In genomic region chr11:112113539-112114457, GRCh38 we compare ENCODE assay signal across 8 cellular contexts. TPM values are rescaled to one million over a fixed set of nuclear protein-coding genes. Genes with fewer than 3 reads are reported as not detected.
DNase-seq lines count a peak whose midpoint lies in the region; ATAC-seq, FAIRE-seq and TF ChIP-seq lines count a peak whose summit lies in the region.

No MANE protein-coding gene starts in this region.

- no peaks in the 10 kb centered on the region for H3K79me2 ChIP-seq in Loucy (ENCODE audit: insufficient read depth, low read length)
- no peaks in the 10 kb centered on the region for H3K79me2 ChIP-seq in endothelial cell of umbilical vein (ENCODE audit: control insufficient read depth, insufficient read depth, low read length)

- H3K4me3 ChIP-seq in Loucy (ENCODE audit: low read length, poor library complexity, severe bottlenecking) (no peak overlapping the region), endothelial cell of umbilical vein (replicated peaks in 1 of 3; ENCODE audit: insufficient read depth in 1 of 3, low read depth in 1 of 3, low read length in 3 of 3) (no peak overlapping the region), mucosa of descending colon (no peak overlapping the region)

- H3K9ac ChIP-seq in Loucy (ENCODE audit: low read depth, low read length, poor library complexity, severe bottlenecking), result no peak overlapping the region
- H3K9ac ChIP-seq in endothelial cell of umbilical vein (replicated peaks; ENCODE audit: extremely low read depth, insufficient read depth, low read length), result no peak overlapping the region

- no peak overlapping the region for H3K27ac ChIP-seq in endothelial cell of umbilical vein (ENCODE audit: insufficient read depth, low read depth, low read length)

- BruUV-seq in endothelial cell of umbilical vein (replicated peaks; lab: Mats Ljungman, UMichigan), result no TSS peak

- H3K4me1 ChIP-seq in Loucy (ENCODE audit: insufficient read depth, low read length, poor library complexity, severe bottlenecking) (no peaks in the 10 kb centered on the region), endothelial cell of umbilical vein (ENCODE audit: control insufficient read depth, extremely low read depth, insufficient read depth, low read length) (no peaks in the 10 kb centered on the region), mucosa of descending colon (ENCODE audit: low read depth) (no peaks in the 10 kb centered on the region)

- CTCF ChIA-PET in endothelial cell of umbilical vein (lab: Charles Lee), result interaction anchor here (0.5 to 6.6 kb wide), 41 partner anchors 8 to 1709 kb away, joined by 3 to 150 read pairs (median 4); partner anchors contain the start of genes BCO2, IL18, SDHD and TIMM8B

- intact Hi-C loops in endothelial cell of umbilical vein (cut with micrococcal nuclease), result loop anchor here (1.0 kb wide), 4 partner anchors 44 to 167 kb away; partner anchors contain the start of gene BCO2
- intact Hi-C loops in mucosa of descending colon (cut with DNase I, micrococcal nuclease), result loop anchor here (10.0 kb wide), 1 partner anchor 61 kb away; the partner anchor contains the start of gene BCO2 (in 2 of the 2)

- dilution Hi-C loops in endothelial cell of umbilical vein (cut with MboI; ENCODE audit: extremely low pct_ligation_motif_present, low sequenced_read_pairs), result no loop called here

- TF ChIP-seq POLR2A in endothelial cell of umbilical vein (IDR thresholded peaks at IDR 0.05; ENCODE audit: low read depth, low read length) (no peak), GM12892 (IDR thresholded peaks at IDR 0.05; ENCODE audit: low read depth, low read length) (no peak)

- no peak overlapping the region for H3K4me2 ChIP-seq in Loucy (ENCODE audit: low read depth, low read length, poor library complexity, severe bottlenecking)
- H3K4me2 ChIP-seq in endothelial cell of umbilical vein (ENCODE audit: insufficient read depth, low read length), result no peak overlapping the region

- no peak overlapping the region for H2AFZ ChIP-seq in Loucy (ENCODE audit: low read length)
- H2AFZ ChIP-seq in endothelial cell of umbilical vein (ENCODE audit: low read depth, low read length), result no peak overlapping the region

- DNase-seq in NCI-H1436 (lab: John Stamatoyannopoulos, UW) (peak; percentile 60), NCI-H1436 treated with DMSO at 0.1 percent for 48 hours (lab: John Stamatoyannopoulos, UW) (no peak), RPMI7951 (ENCODE audit: low read depth) (peak; percentile 71), endothelial cell of umbilical vein (ENCODE audit: low read depth, low spot score) (peak; percentile 39), mucosa of descending colon (no peak), GM12892 (ENCODE audit: insufficient read length) (no peak)
- DNase-seq in activated CD8-positive, alpha-beta memory T cell treated with anti-CD3 and anti-CD28 coated beads for 24 hours, result no peak

- ATAC-seq in mucosa of descending colon, result peak; percentile 87

- POLR2A ChIA-PET in endothelial cell of umbilical vein (lab: Charles Lee), result interaction anchor here (0.7 kb wide), 1 partner anchor 243 kb away, joined by 11 read pairs; the partner anchor contains the start of gene ALG9

- no peaks in the 10 kb centered on the region for H3K9me1 ChIP-seq in endothelial cell of umbilical vein (replicated peaks; ENCODE audit: control insufficient read depth, extremely low read depth, insufficient read depth, low read length)

- H3K36me3 ChIP-seq in Loucy (ENCODE audit: insufficient read depth, low read length) (no peaks in the 10 kb centered on the region), endothelial cell of umbilical vein (ENCODE audit: control insufficient read depth in 2 of 2, extremely low read depth in 1 of 2, insufficient read depth in 2 of 2, low read length in 2 of 2) (no peaks in the 10 kb centered on the region), mucosa of descending colon (ENCODE audit: low read depth) (no peaks in the 10 kb centered on the region)

- FAIRE-seq in endothelial cell of umbilical vein (lab: Jason Lieb, UNC), result peak; percentile 84
- no peak for FAIRE-seq in GM12892 (lab: Jason Lieb, UNC)

- TF ChIP-seq CTCF in Loucy (conservative IDR thresholded peaks at IDR 0.05; ENCODE audit: low read length), result peak; percentile 63
- peak; percentile 41 to 65 for TF ChIP-seq CTCF in endothelial cell of umbilical vein (IDR thresholded peaks at IDR 0.05; ENCODE audit: extremely low read depth in 1 of 2, insufficient read depth in 1 of 2, low read depth in 1 of 2, low read length in 2 of 2)
- peak; percentile 47 for TF ChIP-seq CTCF in mucosa of descending colon (IDR thresholded peaks at IDR 0.05)

- no peaks in the 10 kb centered on the region for H3K9me2 ChIP-seq in Loucy (replicated peaks; ENCODE audit: low read depth, low read length)

- H3K27me3 ChIP-seq in Loucy (ENCODE audit: insufficient read depth, low read length, poor library complexity, severe bottlenecking) (no peaks in the 10 kb centered on the region), endothelial cell of umbilical vein (ENCODE audit: control insufficient read depth in 2 of 2, insufficient read depth in 2 of 2, low read length in 2 of 2) (no peaks in the 10 kb centered on the region)

- H3K9me3 ChIP-seq in Loucy (ENCODE audit: insufficient read depth, low read depth, low read length) (no peaks in the 10 kb centered on the region), endothelial cell of umbilical vein (replicated peaks; ENCODE audit: control insufficient read depth, insufficient read depth, low read length) (no peaks in the 10 kb centered on the region), mucosa of descending colon (no peaks in the 10 kb centered on the region)

- no peaks in the 10 kb centered on the region for H4K20me1 ChIP-seq in Loucy (ENCODE audit: insufficient read depth, low read length, poor library complexity, severe bottlenecking)
- H4K20me1 ChIP-seq in endothelial cell of umbilical vein (replicated peaks; ENCODE audit: control insufficient read depth, extremely low read depth, insufficient read depth, low read length), result no peaks in the 10 kb centered on the region

- no peaks in the 10 kb centered on the region for H3F3A ChIP-seq in Loucy (ENCODE audit: low read depth)

RNA-seq across cellular contexts. Expression of gene SDHD, which starts 27.1 kb away (rescaled TPM):
- 275 and 281 TPM in 2 replicates for total RNA-seq in RPMI7951 (2014; rRNA removed; shearing (Covaris generic))
- total RNA-seq in endothelial cell of umbilical vein (72.3 and 79.0 TPM in 2 replicates), mucosa of descending colon (100 to 1,000 TPM; 185 to 312 (median 202) TPM)
- polyA plus RNA-seq in endothelial cell of umbilical vein, result 169 and 190 TPM in 2 replicates
- 139 and 153 TPM in 2 replicates for polyA plus RNA-seq in endothelial cell of umbilical vein (2011; cell fraction: cytosol; rRNA removed)
- 65.4 and 89.7 TPM in 2 replicates for polyA plus RNA-seq in endothelial cell of umbilical vein (2011; cell fraction: nucleus; rRNA removed)
- polyA plus RNA-seq in endothelial cell of umbilical vein (2012), result 93.9 and 121 TPM in 2 replicates
- polyA minus RNA-seq in endothelial cell of umbilical vein, result 260 and 279 TPM in 2 replicates
- polyA minus RNA-seq in endothelial cell of umbilical vein (2011; cell fraction: cytosol; rRNA and poly(A)+ RNA removed), result 66.4 TPM
- 21.3 and 39.3 TPM in 2 replicates for polyA minus RNA-seq in endothelial cell of umbilical vein (2011; cell fraction: nucleus; rRNA and poly(A)+ RNA removed)
- 133 TPM for polyA plus RNA-seq in GM12892 (2012; ENCODE audit: missing spikeins)

RNA-seq across cellular contexts. Expression of gene TIMM8B, which starts 27.2 kb away (rescaled TPM):
- total RNA-seq in RPMI7951 (2014; rRNA removed; shearing (Covaris generic)), result 116 and 120 TPM in 2 replicates
- total RNA-seq in endothelial cell of umbilical vein (64.1 and 77.0 TPM in 2 replicates), mucosa of descending colon (10 to 100 TPM; 37.9 to 56.5 (median 42.7) TPM)
- 110 and 120 TPM in 2 replicates for polyA plus RNA-seq in endothelial cell of umbilical vein
- polyA plus RNA-seq in endothelial cell of umbilical vein (2011; cell fraction: cytosol; rRNA removed), result 175 and 178 TPM in 2 replicates
- 45.3 and 51.5 TPM in 2 replicates for polyA plus RNA-seq in endothelial cell of umbilical vein (2011; cell fraction: nucleus; rRNA removed)
- polyA plus RNA-seq in endothelial cell of umbilical vein (2012), result 91.8 and 147 TPM in 2 replicates
- polyA minus RNA-seq in endothelial cell of umbilical vein, result 50.4 and 63.8 TPM in 2 replicates
- polyA minus RNA-seq in endothelial cell of umbilical vein (2011; cell fraction: cytosol; rRNA and poly(A)+ RNA removed), result 16.5 TPM
- 8.4 and 10.0 TPM in 2 replicates for polyA minus RNA-seq in endothelial cell of umbilical vein (2011; cell fraction: nucleus; rRNA and poly(A)+ RNA removed)
- polyA plus RNA-seq in GM12892 (2012; ENCODE audit: missing spikeins), result 96.8 TPM

RNA-seq across cellular contexts. Expression of gene NKAPD1, which starts 39.7 kb away (rescaled TPM):
- 20.9 and 22.5 TPM in 2 replicates for total RNA-seq in RPMI7951 (2014; rRNA removed; shearing (Covaris generic))
- 16.7 and 18.5 TPM in 2 replicates for total RNA-seq in endothelial cell of umbilical vein
- 5.2 and 7.2 TPM in 2 replicates for polyA plus RNA-seq in endothelial cell of umbilical vein
- polyA plus RNA-seq in endothelial cell of umbilical vein (2011; cell fraction: cytosol; rRNA removed), result 11.1 and 13.5 TPM in 2 replicates
- 7.0 and 12.4 TPM in 2 replicates for polyA plus RNA-seq in endothelial cell of umbilical vein (2011; cell fraction: nucleus; rRNA removed)
- polyA plus RNA-seq in endothelial cell of umbilical vein (2012), result 15.4 and 19.4 TPM in 2 replicates
- polyA minus RNA-seq in endothelial cell of umbilical vein, result 9.2 and 9.8 TPM in 2 replicates
- 5.8 TPM for polyA minus RNA-seq in endothelial cell of umbilical vein (2011; cell fraction: cytosol; rRNA and poly(A)+ RNA removed)
- 8.0 and 11.1 TPM in 2 replicates for polyA minus RNA-seq in endothelial cell of umbilical vein (2011; cell fraction: nucleus; rRNA and poly(A)+ RNA removed)
- total RNA-seq in mucosa of descending colon, result 10 to 100 TPM; 14.6 to 17.4 (median 16.2) TPM
- polyA plus RNA-seq in GM12892 (2012; ENCODE audit: missing spikeins), result 22.7 TPM

RNA-seq across cellular contexts. Expression of gene PIH1D2, which starts 40.0 kb away (rescaled TPM):
- total RNA-seq in RPMI7951 (2014; rRNA removed; shearing (Covaris generic)), result 5.9 and 6.4 TPM in 2 replicates
- total RNA-seq in endothelial cell of umbilical vein, result 1.3 and 1.8 TPM in 2 replicates
- 0.49 and 0.51 TPM in 2 replicates for polyA plus RNA-seq in endothelial cell of umbilical vein
- 1.1 TPM in 2 replicates for polyA plus RNA-seq in endothelial cell of umbilical vein (2011; cell fraction: cytosol; rRNA removed)
- polyA plus RNA-seq in endothelial cell of umbilical vein (2011; cell fraction: nucleus; rRNA removed), result 1.7 TPM in 2 replicates
- polyA plus RNA-seq in endothelial cell of umbilical vein (2012), result 0.89 and 1.1 TPM in 2 replicates
- polyA minus RNA-seq in endothelial cell of umbilical vein, result 0.70 and 1.6 TPM in 2 replicates
- polyA minus RNA-seq in endothelial cell of umbilical vein (2011; cell fraction: cytosol; rRNA and poly(A)+ RNA removed), result not detected
- 0.43 and 0.58 TPM in 2 replicates for polyA minus RNA-seq in endothelial cell of umbilical vein (2011; cell fraction: nucleus; rRNA and poly(A)+ RNA removed)
- 1 to 10 TPM in 2 of 3 donors, under 1 TPM in 1; 0.65 to 2.4 (median 1.5) TPM for total RNA-seq in mucosa of descending colon
- polyA plus RNA-seq in GM12892 (2012; ENCODE audit: missing spikeins), result 1.3 TPM

RNA-seq across cellular contexts. Expression of gene IL18, which starts 50.1 kb away (rescaled TPM):
- total RNA-seq in RPMI7951 (2014; rRNA removed; shearing (Covaris generic)), result not detected in 2 replicates
- total RNA-seq in endothelial cell of umbilical vein (1.5 and 1.6 TPM in 2 replicates), mucosa of descending colon (100 to 1,000 TPM in 1 of 3 donors, 10 to 100 TPM in 2; 69.4 to 114 (median 85.0) TPM)
- polyA plus RNA-seq in endothelial cell of umbilical vein, result 0.29 and 0.73 TPM in 2 replicates
- 1.0 and 1.1 TPM in 2 replicates for polyA plus RNA-seq in endothelial cell of umbilical vein (2011; cell fraction: cytosol; rRNA removed)
- polyA plus RNA-seq in endothelial cell of umbilical vein (2011; cell fraction: nucleus; rRNA removed), result 0.79 and 0.99 TPM in 2 replicates
- 27.9 and 33.9 TPM in 2 replicates for polyA plus RNA-seq in endothelial cell of umbilical vein (2012)
- polyA minus RNA-seq in endothelial cell of umbilical vein, result 0.85 TPM in 1 of 2 replicates, not detected in the other
- 14.6 TPM for polyA minus RNA-seq in endothelial cell of umbilical vein (2011; cell fraction: cytosol; rRNA and poly(A)+ RNA removed)
- not detected in 2 replicates for polyA minus RNA-seq in endothelial cell of umbilical vein (2011; cell fraction: nucleus; rRNA and poly(A)+ RNA removed)
- polyA plus RNA-seq in GM12892 (2012; ENCODE audit: missing spikeins), result 1.2 TPM

Comparison
In these comparisons a context has a peak if more than half of its experiments do, and no peak if none do; other contexts are left out.
1. DNase-seq: peak in NCI-H1436 (single experiment), RPMI7951 (single experiment) and endothelial cell of umbilical vein (single experiment); none in NCI-H1436 treated with DMSO at 0.1 percent for 48 hours (single experiment), mucosa of descending colon (0 of 3), GM12892 (single experiment) and activated CD8-positive, alpha-beta memory T cell treated with anti-CD3 and anti-CD28 coated beads for 24 hours (single experiment).
2. Peak in every context shown above with its lines, with median percentiles within 50 percentile points of each other: CTCF ChIP-seq.